Comparison of ENCODE assay signal across 19 cellular contexts in genomic region chr19:45457776-45458175, GRCh38. TPM values are rescaled to one million over a fixed set of nuclear protein-coding genes. Genes with fewer than 3 reads are reported as not detected.
DNase-seq lines count a peak whose midpoint lies in the region; ATAC-seq and TF ChIP-seq lines count a peak whose summit lies in the region.
"Had no signal": no experiment of that assay in that cellular context is flagged by ENCODE, and none has a peak within 500 bp of the region (broad histone marks: within the 10 kb centered on the region; RNA-seq: fewer than 3 reads in every experiment).

No MANE protein-coding gene starts in this region.

- CTCF ChIA-PET in RWPE1 (lab: Yijun Ruan, JAX) = no interaction called here

- H3K9me3 ChIP-seq in trophoblast cell (ENCODE audit: insufficient read depth, low read depth, low read length) (no peaks in the 10 kb centered on the region), spleen (no peaks in the 10 kb centered on the region)
- H3K9me3 ChIP-seq: Peyer's patch had no signal

- H3K4me3 Mint-ChIP-seq in T-helper 1 cell treated with Interleukin-12 subunit alpha and Interleukin-12 subunit beta and Interleukin-4 antibody, amounts not matched to agents 30 μg/mL and 1 μg/mL, for 36 hours = no peak overlapping the region
- peak overlapping the region in 3 of 5 donors; percentile 4 to 58 (median 20) for H3K4me3 Mint-ChIP-seq in immature natural killer cell
- H3K4me3 Mint-ChIP-seq: CD8-positive, alpha-beta T cell; IgD-negative memory B cell had no signal

- peak overlapping the region; percentile 37 for H2BK12ac ChIP-seq in trophoblast cell (ENCODE audit: low read length)

- H3K36me3 Mint-ChIP-seq in T-helper 1 cell treated with Interleukin-12 subunit alpha and Interleukin-12 subunit beta and Interleukin-4 antibody, amounts not matched to agents 30 μg/mL and 1 μg/mL, for 36 hours (ENCODE audit: low read depth) = no peaks in the 10 kb centered on the region
- no peaks in the 10 kb centered on the region for H3K36me3 Mint-ChIP-seq in immature natural killer cell
- H3K36me3 Mint-ChIP-seq: CD8-positive, alpha-beta T cell; IgD-negative memory B cell had no signal

- H3K36me3 ChIP-seq in trophoblast cell (ENCODE audit: control insufficient read depth in 1 of 2, insufficient read depth in 2 of 2, low read length in 2 of 2) (no peaks in the 10 kb centered on the region), spleen (no peaks in the 10 kb centered on the region)
- H3K36me3 ChIP-seq: Peyer's patch had no signal

- peak overlapping the region; percentile 0 for H2BK120ac ChIP-seq in trophoblast cell (ENCODE audit: insufficient read depth, low read length, poor library complexity)

- no peak for ATAC-seq in HG02870 (IDR thresholded peaks at IDR 0.05; ENCODE audit: unreplicated experiment)
- ATAC-seq: CD8-positive, alpha-beta T cell had no signal

- H2BK5ac ChIP-seq in trophoblast cell (ENCODE audit: low read depth, low read length, poor library complexity) = no peak overlapping the region

- no peak overlapping the region for H3K9ac ChIP-seq in trophoblast cell (ENCODE audit: low read length)

- peak overlapping the region; percentile 12 for H2AK5ac ChIP-seq in trophoblast cell (ENCODE audit: low read length)

- H4K91ac ChIP-seq in trophoblast cell (ENCODE audit: low read depth, low read length) = peak overlapping the region; percentile 45

- peaks cover 4% of the 10 kb centered on the region for H3K27me3 Mint-ChIP-seq in T-helper 1 cell treated with Interleukin-12 subunit alpha and Interleukin-12 subunit beta and Interleukin-4 antibody, amounts not matched to agents 30 μg/mL and 1 μg/mL, for 36 hours (ENCODE audit: low read depth)
- peaks cover 15 to 23% (median 20%) of the 10 kb centered on the region in 3 donors for H3K27me3 Mint-ChIP-seq in immature natural killer cell (ENCODE audit: low read depth in 3 of 3)

- peak overlapping the region; percentile 7 for H3K14ac ChIP-seq in trophoblast cell (ENCODE audit: low read length)

- TF ChIP-seq POLR2A in spleen (IDR thresholded peaks at IDR 0.05) = no peak

- no peaks in the 10 kb centered on the region for H3K27me3 ChIP-seq in trophoblast cell (ENCODE audit: insufficient read depth, low read length)
- peaks cover 0 to 10% (median 0%) of the 10 kb centered on the region in 7 donors for H3K27me3 ChIP-seq in spleen (replicated peaks in 1 of 7)
- H3K27me3 ChIP-seq: Peyer's patch had no signal

- DNase-seq in T-helper 1 cell (no peak), RWPE1 (ENCODE audit: low spot score) (no peak), immature natural killer cell (no peak), trophoblast cell (no peak), spleen (no peak), substantia nigra (lab: John Stamatoyannopoulos, UW) (no peak)
- DNase-seq: CD8-positive, alpha-beta T cell; GOT3; NCI-H1105; NCI-H1694; NCI-H2107; NCI-H2227 treated with DMSO at 0.1 percent for 48 hours; NCI-H524; Peyer's patch; SHP77 had no signal

- TF ChIP-seq CTCF in RWPE1 (conservative IDR thresholded peaks at IDR 0.05; ENCODE audit: low read depth) (no peak), spleen (IDR thresholded peaks at IDR 0.05 in 8 of 11, conservative IDR thresholded peaks at IDR 0.05 in 3 of 11) (no peak)

- H3K27ac ChIP-seq in RWPE1 (peak overlapping the region; percentile 27), trophoblast cell (ENCODE audit: low read depth, low read length) (no peak overlapping the region), spleen (no peak overlapping the region), substantia nigra (ENCODE audit: low read depth, low read length, poor library complexity, severe bottlenecking) (no peak overlapping the region)
- H3K27ac ChIP-seq: 22Rv1, Peyer's patch had no signal

- no peak overlapping the region for H4K12ac ChIP-seq in trophoblast cell (ENCODE audit: low read depth, low read length)

- no peak overlapping the region for H3K4me3 ChIP-seq in trophoblast cell (ENCODE audit: low read depth, low read length)
- H3K4me3 ChIP-seq in spleen = no peak overlapping the region
- H3K4me3 ChIP-seq: Peyer's patch had no signal

- H4K8ac ChIP-seq in trophoblast cell (ENCODE audit: low read depth, low read length) = no peak overlapping the region

- H3K4me1 Mint-ChIP-seq in T-helper 1 cell treated with Interleukin-12 subunit alpha and Interleukin-12 subunit beta and Interleukin-4 antibody, amounts not matched to agents 30 μg/mL and 1 μg/mL, for 36 hours (ENCODE audit: low read depth) = peaks cover 6% of the 10 kb centered on the region
- peaks cover 31 to 34% of the 10 kb centered on the region in 2 donors for H3K4me1 Mint-ChIP-seq in immature natural killer cell

- no peak overlapping the region for H3K4me2 ChIP-seq in trophoblast cell (ENCODE audit: low read length)

- no peak overlapping the region for H3K4ac ChIP-seq in trophoblast cell (ENCODE audit: low read depth, low read length)

- peak overlapping the region; percentile 27 for H3K27ac Mint-ChIP-seq in T-helper 1 cell treated with Interleukin-12 subunit alpha and Interleukin-12 subunit beta and Interleukin-4 antibody, amounts not matched to agents 30 μg/mL and 1 μg/mL, for 36 hours
- peak overlapping the region in 5 of 6 donors; percentile 57 to 87 (median 81) for H3K27ac Mint-ChIP-seq in immature natural killer cell
- H3K27ac Mint-ChIP-seq: CD8-positive, alpha-beta T cell had no signal

- intact Hi-C loops in spleen (cut with DNase I; ENCODE audit: low total_unique reads) = no loop called here

- H2AFZ ChIP-seq in trophoblast cell (ENCODE audit: insufficient read depth, low read length, poor library complexity) = no peak overlapping the region

- H3K79me2 ChIP-seq in trophoblast cell (ENCODE audit: control insufficient read depth, insufficient read depth, low read length, poor library complexity) = peaks cover 2% of the 10 kb centered on the region

- peaks cover 14 to 21% of the 10 kb centered on the region in 2 experiments for H3K4me1 ChIP-seq in trophoblast cell (ENCODE audit: control insufficient read depth in 1 of 2, insufficient read depth in 2 of 2, low read length in 2 of 2)
- peaks cover 8 to 38% (median 18%) of the 10 kb centered on the region in 6 donors for H3K4me1 ChIP-seq in spleen

- H3K18ac ChIP-seq in trophoblast cell (ENCODE audit: low read length) = no peak overlapping the region

- peaks cover 27% of the 10 kb centered on the region for H3K79me1 ChIP-seq in trophoblast cell (ENCODE audit: low read length)

- POLR2A ChIA-PET in RWPE1 (lab: Yijun Ruan, JAX; ENCODE audit: low non-redundant PET) = no interaction called here

- H3K9me3 Mint-ChIP-seq in T-helper 1 cell treated with Interleukin-12 subunit alpha and Interleukin-12 subunit beta and Interleukin-4 antibody, amounts not matched to agents 30 μg/mL and 1 μg/mL, for 36 hours = no peaks in the 10 kb centered on the region
- peaks cover 0 to 2% (median 0%) of the 10 kb centered on the region in 6 donors for H3K9me3 Mint-ChIP-seq in immature natural killer cell
- H3K9me3 Mint-ChIP-seq: CD8-positive, alpha-beta T cell; IgD-negative memory B cell had no signal

- no peak overlapping the region for H3K23ac ChIP-seq in trophoblast cell (ENCODE audit: low read length)

RNA-seq across cellular contexts. Expression of gene FOSB, which starts 10.0 kb away (rescaled TPM):
- 10 to 100 TPM; 11.6 to 30.1 (median 11.6) TPM for polyA plus RNA-seq in immature natural killer cell
- polyA plus RNA-seq in trophoblast cell (2013) = 37.2 and 40.1 TPM in 2 replicates
- 10 to 100 TPM in 2 of 7 donors, 1 to 10 TPM in 4, under 1 TPM in 1; 0.92 to 41.7 (median 1.6) TPM for total RNA-seq in spleen
- 1 to 10 TPM in 2 of 3 donors, under 1 TPM in 1; 0.42 to 2.2 (median 1.3) TPM for polyA plus RNA-seq in spleen

RNA-seq across cellular contexts. Expression of gene ERCC1, which starts 34.1 kb away (rescaled TPM):
- polyA plus RNA-seq in immature natural killer cell (10 to 100 TPM; 50.8 to 62.2 (median 54.5) TPM), spleen (10 to 100 TPM; 45.3 to 54.6 (median 50.0) TPM)
- polyA plus RNA-seq in trophoblast cell (2013) = 56.9 and 58.5 TPM in 2 replicates
- total RNA-seq in spleen = 10 to 100 TPM; 47.3 to 69.4 (median 59.7) TPM

RNA-seq across cellular contexts. Expression of gene RTN2, which starts 39.1 kb away (rescaled TPM):
- polyA plus RNA-seq in immature natural killer cell (under 1 TPM in 2 of 3 donors, not detected in 1; 0.48 to 0.80 TPM), spleen (1 to 10 TPM; 4.9 to 7.9 (median 7.6) TPM)
- polyA plus RNA-seq in trophoblast cell (2013) = 68.7 and 72.2 TPM in 2 replicates
- 10 to 100 TPM in 6 of 7 donors, 1 to 10 TPM in 1; 9.2 to 22.6 (median 15.1) TPM for total RNA-seq in spleen

RNA-seq across cellular contexts. Expression of gene PPM1N, which starts 40.5 kb away (rescaled TPM):
- polyA plus RNA-seq in immature natural killer cell (1 to 10 TPM; 3.9 to 5.7 (median 4.0) TPM), spleen (10 to 100 TPM in 2 of 3 donors, 1 to 10 TPM in 1; 9.5 to 13.4 (median 10.7) TPM)
- 32.0 and 34.1 TPM in 2 replicates for polyA plus RNA-seq in trophoblast cell (2013)
- 10 to 100 TPM in 2 of 7 donors, 1 to 10 TPM in 5; 6.3 to 21.4 (median 9.6) TPM for total RNA-seq in spleen

RNA-seq across cellular contexts. Expression of gene VASP, which starts 49.5 kb away (rescaled TPM):
- polyA plus RNA-seq in immature natural killer cell (100 to 1,000 TPM in 1 of 3 donors, 10 to 100 TPM in 2; 91.2 to 126 (median 93.4) TPM), spleen (100 to 1,000 TPM; 154 to 210 (median 161) TPM)
- polyA plus RNA-seq in trophoblast cell (2013) = 229 and 249 TPM in 2 replicates
- 100 to 1,000 TPM; 146 to 386 (median 221) TPM for total RNA-seq in spleen
